ENCODE assay signal across 18 cellular contexts in the genomic region with DNA sequence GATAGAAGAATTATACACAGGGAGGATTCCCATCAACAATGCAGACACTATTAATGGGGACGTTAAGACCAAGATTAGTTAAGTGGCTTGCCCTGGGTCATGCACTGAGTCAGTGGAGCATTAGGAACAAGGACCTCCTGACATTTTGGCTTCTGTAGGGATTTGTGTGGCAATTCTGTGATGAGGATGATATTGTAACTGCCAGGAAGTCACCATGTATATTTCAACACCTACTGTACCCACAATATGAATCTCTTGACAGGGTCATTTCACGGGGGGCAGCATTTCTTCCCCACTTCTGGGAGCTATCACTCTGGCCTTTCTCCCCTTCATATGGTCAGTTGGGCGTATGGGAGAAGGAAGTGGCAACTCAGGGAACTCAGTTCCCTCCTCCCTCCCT.
"Had no signal": no experiment of that assay in that cellular context is flagged by ENCODE, and none has a peak within 500 bp of the region (broad histone marks: within the 10 kb centered on the region; RNA-seq: fewer than 3 reads in every experiment).

No MANE protein-coding gene starts in this region.

- H3K27ac ChIP-seq: dorsolateral prefrontal cortex, heart right ventricle, neural progenitor cell, pancreas, tibial artery, vagina, VCaP had no signal

- FAIRE-seq: astrocyte, frontal cortex, pancreas had no signal

- H3K4me3 ChIP-seq: dorsolateral prefrontal cortex, heart right ventricle, neural progenitor cell, pancreas, skin epidermis, tibial artery, vagina had no signal

- H2AFZ ChIP-seq: neural progenitor cell had no signal

- H3K36me3 ChIP-seq: heart right ventricle, neural progenitor cell, pancreas, tibial artery, vagina had no signal

- H3K4me1 ChIP-seq: neural progenitor cell, pancreas, tibial artery had no signal

- DNase-seq: activated CD4-positive, alpha-beta T cell treated with anti-CD3 and anti-CD28 coated beads for 4 hours; activated CD8-positive, alpha-beta T cell treated with anti-CD3 and anti-CD28 coated beads, Interleukin-2, amount 10 ng/mL, durations not matched to agents 7 days and 5 days; activated naive CD4-positive, alpha-beta T cell treated with Interleukin-2 at 50 U/mL for 16 hours; dorsolateral prefrontal cortex; heart right ventricle; islet precursor cell; mesendoderm; pancreas; retina; tibial artery had no signal

- H3K9me3 ChIP-seq: heart right ventricle, pancreas, tibial artery, vagina had no signal

- H3K9ac ChIP-seq: neural progenitor cell had no signal

- ATAC-seq: activated CD8-positive, alpha-beta T cell treated with anti-CD3 and anti-CD28 coated beads, Interleukin-2, amount 10 ng/mL, durations not matched to agents 7 days and 5 days; esophagus mucosa; heart right ventricle; left lobe of liver; pancreas had no signal

- H3K4me2 ChIP-seq: neural progenitor cell had no signal

- H3K27me3 ChIP-seq: neural progenitor cell, pancreas, vagina had no signal
